Comparison of ENCODE assay signal across 6 cellular contexts in the genomic region with DNA sequence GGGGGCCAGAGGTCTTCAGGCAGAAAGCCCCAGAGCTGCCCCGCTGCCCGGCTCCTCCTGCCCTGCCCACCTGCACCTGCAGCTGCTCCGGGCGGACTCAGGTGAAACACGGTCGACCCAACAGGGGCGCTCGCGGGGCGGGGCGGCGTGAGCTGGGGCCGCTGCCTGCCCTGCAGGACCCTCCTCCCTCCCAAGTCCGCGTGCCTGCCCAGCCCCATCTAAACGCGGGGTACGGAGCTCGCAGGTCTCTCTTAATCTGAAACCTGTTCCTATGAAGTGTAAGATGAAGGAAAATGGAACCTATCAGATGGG. TPM values are rescaled to one million over a fixed set of nuclear protein-coding genes. Genes with fewer than 3 reads are reported as not detected.
DNase-seq lines count a peak whose midpoint lies in the region; ATAC-seq and TF ChIP-seq lines count a peak whose summit lies in the region.

No MANE protein-coding gene starts in this region.

- H3K9me3 ChIP-seq in right atrium auricular region, result no peaks in the 10 kb centered on the region
- H3K9me3 ChIP-seq in esophagus muscularis mucosa, result no peaks in the 10 kb centered on the region

- no peak for TF ChIP-seq CTCF in right atrium auricular region (IDR thresholded peaks at IDR 0.05)
- no peak for TF ChIP-seq CTCF in esophagus muscularis mucosa (IDR thresholded peaks at IDR 0.05)

- intact Hi-C loops in cardiac septum (cut with DNase I) (no loop called here), esophagus muscularis mucosa (cut with DNase I) (no loop called here)

- no peak for TF ChIP-seq EP300 in esophagus muscularis mucosa (IDR thresholded peaks at IDR 0.05)

- H3K4me1 ChIP-seq in right atrium auricular region (peaks cover 0 to 25% of the 10 kb centered on the region in 2 donors), esophagus muscularis mucosa (peaks cover 16 to 34% (median 27%) of the 10 kb centered on the region in 4 donors)

- H3K36me3 ChIP-seq in right atrium auricular region (peaks cover 11% of the 10 kb centered on the region), esophagus muscularis mucosa (peaks cover 21 to 62% (median 53%) of the 10 kb centered on the region in 4 donors)

- DNase-seq in right atrium auricular region (ENCODE audit: low spot score) (no peak), cardiac septum (ENCODE audit: low spot score) (no peak), esophagus muscularis mucosa (ENCODE audit: extremely low spot score) (no peak), cerebellum (ENCODE audit: low spot score) (no peak), NCI-H82 treated with DMSO at 0.1 percent for 48 hours (lab: John Stamatoyannopoulos, UW; ENCODE audit: unreplicated experiment) (no peak)

- 45% methylated on average over 4 of the region's 19 CpGs for WGBS in esophagus muscularis mucosa

- no peak for ATAC-seq in GM21825 (IDR thresholded peaks at IDR 0.05; ENCODE audit: unreplicated experiment)

- H3K27me3 ChIP-seq in right atrium auricular region (no peaks in the 10 kb centered on the region), esophagus muscularis mucosa (no peaks in the 10 kb centered on the region)

- no peak overlapping the region for H3K27ac ChIP-seq in right atrium auricular region
- H3K27ac ChIP-seq in esophagus muscularis mucosa (replicated peaks in 1 of 4), result peak overlapping the region in 2 of 4 donors; percentile 77 to 80

- TF ChIP-seq POLR2A in esophagus muscularis mucosa (IDR thresholded peaks at IDR 0.05; ENCODE audit: low read depth), result no peak

- H3K4me3 ChIP-seq in right atrium auricular region (peak overlapping the region; percentile 47 to 70), esophagus muscularis mucosa (peak overlapping the region; percentile 55 to 65 (median 61))

RNA-seq across cellular contexts. Expression of a gene that starts 28.1 kb away (rescaled TPM):
- total RNA-seq in right atrium auricular region (10 to 100 TPM; 31.8 to 46.7 TPM), cardiac septum (32.3 TPM), esophagus muscularis mucosa (10 to 100 TPM; 54.4 to 70.5 (median 61.1) TPM), cerebellum (18.4 TPM)

RNA-seq across cellular contexts. Expression of a gene that starts 28.1 kb away (rescaled TPM):
- total RNA-seq in right atrium auricular region (10 to 100 TPM; 72.8 to 73.7 TPM), cardiac septum (55.0 TPM), esophagus muscularis mucosa (100 to 1,000 TPM in 3 of 4 donors, 10 to 100 TPM in 1; 78.2 to 112 (median 106) TPM), cerebellum (18.1 TPM)

RNA-seq across cellular contexts. Expression of a gene that starts 34.7 kb away (rescaled TPM):
- total RNA-seq in right atrium auricular region (10 to 100 TPM; 11.0 to 17.6 TPM), cardiac septum (7.4 TPM), esophagus muscularis mucosa (10 to 100 TPM in 3 of 4 donors, 1 to 10 TPM in 1; 9.3 to 23.7 (median 16.5) TPM), cerebellum (24.2 TPM)

RNA-seq across cellular contexts. Expression of a gene that starts 40.7 kb away (rescaled TPM):
- total RNA-seq in right atrium auricular region, result 10 to 100 TPM; 13.4 to 19.7 TPM
- 11.6 TPM for total RNA-seq in cardiac septum
- total RNA-seq in esophagus muscularis mucosa, result 10 to 100 TPM; 12.6 to 17.1 (median 14.7) TPM
- 7.0 TPM for total RNA-seq in cerebellum

RNA-seq across cellular contexts. Expression of a gene that starts 46.4 kb away (rescaled TPM):
- total RNA-seq in right atrium auricular region (1 to 10 TPM in 1 of 2 donors, under 1 TPM in 1; 0.35 to 2.4 TPM), cardiac septum (3.8 TPM), esophagus muscularis mucosa (1 to 10 TPM; 1.3 to 4.2 (median 2.3) TPM), cerebellum (8.8 TPM)
